Comparison of ENCODE assay signal across 20 cellular contexts in the genomic region with DNA sequence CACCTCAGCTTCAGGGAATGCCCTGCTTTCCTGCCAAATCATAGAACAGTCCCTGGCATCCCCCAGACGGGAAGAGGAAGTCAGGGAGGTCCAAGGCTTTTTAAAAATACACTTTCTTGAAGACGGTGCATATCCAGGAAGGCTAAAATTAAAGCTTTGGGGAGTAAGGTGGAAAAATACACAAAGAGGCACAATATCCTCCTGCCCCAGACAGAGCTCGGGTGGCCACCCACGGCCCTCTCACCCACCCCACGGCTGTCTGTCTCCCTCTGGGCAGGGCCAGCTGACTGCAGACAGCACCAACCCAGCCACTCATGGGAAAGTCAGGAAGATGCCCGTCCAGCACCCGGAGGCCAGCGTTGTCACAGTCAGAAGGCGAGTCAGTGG. TPM values are rescaled to one million over a fixed set of nuclear protein-coding genes. Genes with fewer than 3 reads are reported as not detected.
DNase-seq lines count a peak whose midpoint lies in the region; ATAC-seq, FAIRE-seq and TF ChIP-seq lines count a peak whose summit lies in the region.
"Had no signal": no experiment of that assay in that cellular context is flagged by ENCODE, and none has a peak within 500 bp of the region (broad histone marks: within the 10 kb centered on the region; RNA-seq: fewer than 3 reads in every experiment).

No MANE protein-coding gene starts in this region.

- H3K4me1 Mint-ChIP-seq in brain, result peaks cover 27% of the 10 kb centered on the region
- H3K4me1 Mint-ChIP-seq: activated T-helper 17 cell treated with anti-CD3 and anti-CD28 coated beads, Interleukin-2, amount 50 U/mL, for 72 hours; CD14-positive monocyte; T-helper 17 cell had no signal

- no peak for FAIRE-seq in kidney (lab: Jason Lieb, UNC)
- no peak for FAIRE-seq in GM19239 (lab: Jason Lieb, UNC)

- H3K9me3 ChIP-seq in kidney (ENCODE audit: control insufficient read depth in 1 of 2, low read length in 2 of 2) (no peaks in the 10 kb centered on the region), thoracic aorta (no peaks in the 10 kb centered on the region)
- H3K9me3 ChIP-seq: upper lobe of left lung had no signal

- H3K36me3 Mint-ChIP-seq in brain, result peaks cover 8% of the 10 kb centered on the region
- H3K36me3 Mint-ChIP-seq: CD14-positive monocyte had no signal

- ATAC-seq in thoracic aorta (ENCODE audit: insufficient number of reproducible peaks, low FRiP score, low read depth) (peak; percentile 37), HG03095 (IDR thresholded peaks at IDR 0.05; ENCODE audit: unreplicated experiment) (no peak), GM18517 (IDR thresholded peaks at IDR 0.05; ENCODE audit: unreplicated experiment) (no peak)
- ATAC-seq: activated T-helper 17 cell treated with anti-CD3 and anti-CD28 coated beads, Interleukin-2, amount 50 U/mL, for 72 hours; T-helper 17 cell had no signal

- H3K27me3 Mint-ChIP-seq in brain, result peaks cover 2% of the 10 kb centered on the region

- DNase-seq in DMS79 treated with DMSO at 0.1 percent for 48 hours (lab: John Stamatoyannopoulos, UW) (peak; percentile 52), DMS79 (lab: John Stamatoyannopoulos, UW) (no peak), kidney (peak; percentile 52), thoracic aorta (ENCODE audit: low spot score) (no peak), GM19239 (ENCODE audit: insufficient read length, low spot score) (no peak)
- DNase-seq: activated CD4-positive, CD25-positive, alpha-beta regulatory T cell; NCI-H1105; NCI-H2171; NCI-H774; stimulated activated CD4-positive, alpha-beta T cell treated with anti-CD3 and anti-CD28 coated beads, Interleukin-4, amount 100 ng/mL, for 1 hour; stimulated activated CD8-positive, alpha-beta memory T cell treated with anti-CD3 and anti-CD28 coated beads, Interleukin-4, amount 100 ng/mL, for 48 hours; T-helper 17 cell had no signal

- H3K4me3 ChIP-seq in kidney (ENCODE audit: low read length in 2 of 2) (no peak overlapping the region), thoracic aorta (peak overlapping the region; percentile 59)
- H3K4me3 ChIP-seq: upper lobe of left lung had no signal

- H3K9me3 Mint-ChIP-seq in brain, result peaks cover 0 to 3% (median 0%) of the 10 kb centered on the region in 5 experiments
- H3K9me3 Mint-ChIP-seq: activated T-helper 17 cell treated with anti-CD3 and anti-CD28 coated beads, Interleukin-2, amount 50 U/mL, for 72 hours had no signal

- intact Hi-C loops in kidney (cut with DNase I), result no loop called here

- no peak overlapping the region for H3K4me3 Mint-ChIP-seq in brain
- H3K4me3 Mint-ChIP-seq: activated T-helper 17 cell treated with anti-CD3 and anti-CD28 coated beads, Interleukin-2, amount 50 U/mL, for 72 hours; T-helper 17 cell had no signal

- no peak for TF ChIP-seq CTCF in brain (conservative IDR thresholded peaks at IDR 0.05)
- no peak for TF ChIP-seq CTCF in kidney (IDR thresholded peaks at IDR 0.05; ENCODE audit: borderline replicate concordance, extremely low read depth, insufficient read depth)
- TF ChIP-seq CTCF in thoracic aorta (IDR thresholded peaks at IDR 0.05), result no peak

- H3K9ac ChIP-seq in kidney (ENCODE audit: low read length in 2 of 2), result no peak overlapping the region

- H3K27me3 ChIP-seq in thoracic aorta (replicated peaks; ENCODE audit: insufficient read depth), result no peaks in the 10 kb centered on the region
- H3K27me3 ChIP-seq: upper lobe of left lung had no signal

- H3K27ac Mint-ChIP-seq in brain, result peak overlapping the region in 4 of 5 experiments; percentile 46 to 90 (median 76)
- H3K27ac Mint-ChIP-seq: activated T-helper 17 cell treated with anti-CD3 and anti-CD28 coated beads, Interleukin-2, amount 50 U/mL, for 72 hours; T-helper 17 cell had no signal

- H3K4me1 ChIP-seq in kidney (ENCODE audit: control insufficient read depth in 1 of 2, insufficient read depth in 1 of 2, low read depth in 1 of 2, low read length in 2 of 2) (peaks cover 0 to 3% of the 10 kb centered on the region in 2 donors), thoracic aorta (ENCODE audit: control insufficient read depth in 1 of 2, low read depth in 2 of 2) (peaks cover 6 to 16% of the 10 kb centered on the region in 2 donors)
- H3K4me1 ChIP-seq: upper lobe of left lung had no signal

- no peak overlapping the region for H3K27ac ChIP-seq in kidney (ENCODE audit: low read depth in 2 of 2, low read length in 2 of 2)
- peak overlapping the region; percentile 8 to 22 for H3K27ac ChIP-seq in thoracic aorta
- H3K27ac ChIP-seq: 22Rv1, upper lobe of left lung had no signal

- H3K36me3 ChIP-seq in kidney (ENCODE audit: control insufficient read depth in 1 of 2, insufficient read depth in 2 of 2, low read length in 2 of 2) (no peaks in the 10 kb centered on the region), thoracic aorta (no peaks in the 10 kb centered on the region)
- H3K36me3 ChIP-seq: upper lobe of left lung had no signal

RNA-seq across cellular contexts. Expression of a gene that starts 53.6 kb away (rescaled TPM):
- polyA plus RNA-seq in brain (ENCODE audit: insufficient read depth, low read depth, low replicate concordance), result 24.9 TPM
- total RNA-seq in kidney, result 1.6 TPM
- polyA plus RNA-seq in kidney (ENCODE audit: insufficient read depth, low read depth, low replicate concordance), result 11.3 TPM
- 1 to 10 TPM in 1 of 2 donors, not detected in 1; 1.5 TPM for total RNA-seq in thoracic aorta
- total RNA-seq: activated T-helper 17 cell treated with anti-CD3 and anti-CD28 coated beads, Interleukin-2, amount 50 U/mL, for 72 hours; glomerular endothelial cell; T-helper 17 cell had no signal
- polyA plus RNA-seq: CD14-positive monocyte had no signal

Comparison
In these comparisons a context has a peak if more than half of its experiments do, and no peak if none do; other contexts are left out.
1. DNase-seq: peak in DMS79 treated with DMSO at 0.1 percent for 48 hours (single experiment) and kidney (single experiment); none in DMS79 (single experiment), thoracic aorta (single experiment) and GM19239 (single experiment).
2. H3K27ac ChIP-seq: peak in thoracic aorta (2 of 2); none in kidney (0 of 2).